ENCODE assay signal across 7 cellular contexts in the genomic region with DNA sequence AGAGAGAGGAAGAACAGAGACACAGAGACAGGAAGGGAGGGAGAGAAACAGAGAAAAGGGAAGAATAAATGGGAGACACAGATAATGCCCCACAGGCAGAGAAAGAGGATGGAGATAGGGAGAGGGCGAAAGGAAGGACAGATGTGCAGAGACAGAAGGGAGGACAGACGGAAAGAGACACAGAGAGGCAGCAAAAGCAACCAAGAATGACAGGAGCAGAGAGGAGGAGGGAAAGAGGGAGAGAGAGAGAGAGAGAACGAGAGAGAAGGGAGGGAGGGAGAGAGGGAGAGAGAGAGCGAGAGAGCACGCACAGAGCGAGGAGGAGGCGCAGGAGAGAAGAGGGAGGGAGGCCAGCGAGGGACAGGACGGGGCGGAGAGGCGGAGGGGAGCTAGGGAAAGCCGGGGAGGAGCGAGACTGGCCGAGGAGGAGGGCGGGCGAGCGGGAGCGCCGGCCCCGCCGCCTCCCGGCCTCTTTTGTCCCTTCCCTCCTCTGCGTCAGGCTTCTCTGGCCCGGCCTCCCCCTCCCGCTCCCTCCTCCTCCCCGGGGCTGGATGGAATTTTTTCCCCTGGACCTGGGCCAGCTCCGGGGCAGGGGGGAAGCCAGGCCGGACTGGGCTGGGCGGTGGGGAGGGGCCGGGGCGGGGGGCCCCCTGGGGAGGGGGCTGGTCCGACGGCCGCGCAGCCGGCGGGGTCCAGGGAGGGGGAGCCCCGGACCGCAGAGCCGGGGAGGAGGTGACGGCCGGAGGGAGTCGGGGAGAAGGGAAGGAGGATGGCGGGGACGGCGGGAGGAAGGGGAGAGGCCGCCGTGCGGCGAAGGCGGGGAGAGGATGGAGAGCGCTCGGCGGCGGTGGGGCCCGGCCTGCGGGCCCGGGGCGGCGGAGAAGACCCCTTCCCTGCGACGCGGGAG. TPM values are rescaled to one million over a fixed set of nuclear protein-coding genes. Genes with fewer than 3 reads are reported as not detected.
DNase-seq lines count a peak whose midpoint lies in the region; ATAC-seq and TF ChIP-seq lines count a peak whose summit lies in the region.

No MANE protein-coding gene starts in this region.

- intact Hi-C loops in esophagus squamous epithelium (cut with DNase I) (no loop called here), transverse colon (cut with DNase I; ENCODE audit: low total_unique reads) (loop anchor here (2.0 kb wide), 1 partner anchor 14 kb away; no protein-coding TSS in a partner anchor)

- peak overlapping the region; percentile 83 for H3K27ac ChIP-seq in WERI-Rb-1
- peak overlapping the region; percentile 83 to 96 (median 90) for H3K27ac ChIP-seq in esophagus squamous epithelium
- peak overlapping the region; percentile 92 to 98 (median 96) for H3K27ac ChIP-seq in transverse colon

- in situ Hi-C loops in G401 (cut with HindIII; ENCODE audit: low sequenced_read_pairs) (no loop called here), transverse colon (cut with MboI; ENCODE audit: low pct_ligation_motif_present in 1 of 4, low pct_unique_long_range_greater_than_20kb in 1 of 4, low sequenced_read_pairs in 3 of 4) (no loop called here)

- no peak for TF ChIP-seq EP300 in transverse colon (IDR thresholded peaks at IDR 0.05; ENCODE audit: low read depth)

- no peak for TF ChIP-seq CTCF in WERI-Rb-1 (IDR thresholded peaks at IDR 0.05; ENCODE audit: low read depth, low read length)
- TF ChIP-seq CTCF in esophagus squamous epithelium (IDR thresholded peaks at IDR 0.05) = peak in 2 of 6 experiments; percentile 10 to 25
- peak in 1 of 5 experiments; percentile 12 for TF ChIP-seq CTCF in transverse colon (IDR thresholded peaks at IDR 0.05)

- H3K9me3 ChIP-seq in WERI-Rb-1 (ENCODE audit: severe bottlenecking) = peaks cover 5% of the 10 kb centered on the region
- H3K9me3 ChIP-seq in esophagus squamous epithelium = no peaks in the 10 kb centered on the region
- no peaks in the 10 kb centered on the region for H3K9me3 ChIP-seq in transverse colon

- H3K4me3 ChIP-seq in WERI-Rb-1 (ENCODE audit: low read depth, low read length) (peak overlapping the region; percentile 82), esophagus squamous epithelium (peak overlapping the region; percentile 60 to 80 (median 78)), transverse colon (peak overlapping the region; percentile 73 to 92 (median 77))

- ATAC-seq in HG03135 (IDR thresholded peaks at IDR 0.05; ENCODE audit: unreplicated experiment) = no peak

- H3K36me3 ChIP-seq in WERI-Rb-1 (peaks cover 10% of the 10 kb centered on the region), esophagus squamous epithelium (peaks cover 0 to 7% (median 0%) of the 10 kb centered on the region in 3 donors), transverse colon (no peaks in the 10 kb centered on the region)

- H3K27me3 ChIP-seq in WERI-Rb-1 (ENCODE audit: insufficient read depth, low read depth, severe bottlenecking) (no peaks in the 10 kb centered on the region), esophagus squamous epithelium (no peaks in the 10 kb centered on the region), transverse colon (peaks cover 33% of the 10 kb centered on the region)

- TF ChIP-seq POLR2A in esophagus squamous epithelium (IDR thresholded peaks at IDR 0.05) = no peak
- peak; percentile 22 for TF ChIP-seq POLR2A in transverse colon (IDR thresholded peaks at IDR 0.05)

- H3K4me1 ChIP-seq in esophagus squamous epithelium (peaks cover 21 to 70% (median 38%) of the 10 kb centered on the region in 3 donors), transverse colon (peaks cover 7 to 47% (median 19%) of the 10 kb centered on the region in 4 donors)

- WGBS in esophagus squamous epithelium, 2 donors = 1 to 4% methylated on average over 21 to 23 of the region's 63 CpGs
- 1 to 7% methylated on average over 5 to 59 of the region's 63 CpGs for WGBS in transverse colon (ENCODE audit: low coverage in 1 of 2), 2 donors

- DNase-seq in G401 (ENCODE audit: low spot score) (peak; percentile 98), NCI-H1417 treated with DMSO at 0.1 percent for 48 hours (lab: John Stamatoyannopoulos, UW) (peak; percentile 44), WERI-Rb-1 (peak; percentile 81), esophagus squamous epithelium (lab: John Stamatoyannopoulos, UW) (no peak), mucosa of gallbladder (ENCODE audit: low spot score) (peak; percentile 91), transverse colon (peak; percentile 82)

RNA-seq across cellular contexts. Expression of a gene that starts 4.2 kb away (rescaled TPM):
- total RNA-seq in G401 (2014; rRNA removed; shearing (Covaris generic)) = 0.98 and 4.7 TPM in 2 replicates
- 1 to 10 TPM; 2.8 to 7.9 (median 4.8) TPM for total RNA-seq in esophagus squamous epithelium
- 29.3 TPM for total RNA-seq in mucosa of gallbladder
- total RNA-seq in transverse colon = 10 to 100 TPM in 2 of 4 donors, 1 to 10 TPM in 2; 2.3 to 25.1 (median 12.4) TPM

RNA-seq across cellular contexts. Expression of a gene that starts 34.9 kb away (rescaled TPM):
- not detected in 2 replicates for total RNA-seq in G401 (2014; rRNA removed; shearing (Covaris generic))
- total RNA-seq in esophagus squamous epithelium = under 1 TPM in 1 of 4 donors, not detected in 3; 0.82 TPM
- total RNA-seq in mucosa of gallbladder = 0.12 TPM
- 1 to 10 TPM in 1 of 4 donors, under 1 TPM in 2, not detected in 1; 0.27 to 1.9 (median 0.48) TPM for total RNA-seq in transverse colon

RNA-seq across cellular contexts. Expression of a gene that starts 42.3 kb away (rescaled TPM):
- total RNA-seq in G401 (2014; rRNA removed; shearing (Covaris generic)) = not detected in 2 replicates
- total RNA-seq in esophagus squamous epithelium (1 to 10 TPM in 1 of 4 donors, under 1 TPM in 1, not detected in 2; 0.97 to 2.9 TPM), mucosa of gallbladder (5.9 TPM), transverse colon (1 to 10 TPM in 2 of 4 donors, not detected in 2; 2.2 to 6.0 TPM)

RNA-seq across cellular contexts. Expression of a gene that starts 58.7 kb away (rescaled TPM):
- not detected in 2 replicates for total RNA-seq in G401 (2014; rRNA removed; shearing (Covaris generic))
- total RNA-seq in esophagus squamous epithelium = under 1 TPM in 1 of 4 donors, not detected in 3; 0.94 TPM
- 1.1 TPM for total RNA-seq in mucosa of gallbladder
- 1 to 10 TPM in 1 of 4 donors, not detected in 3; 1.1 TPM for total RNA-seq in transverse colon
